Comparison of ENCODE assay signal across 19 cellular contexts in genomic region chr6:72048080-72048479, GRCh38.
A peak's percentile ranks its signal among the peaks of the same experiment; 100 is the strongest.
DNase-seq lines count a peak whose midpoint lies in the region; ATAC-seq and TF ChIP-seq lines count a peak whose summit lies in the region.
"Had no signal": no experiment of that assay in that cellular context is flagged by ENCODE, and none has a peak within 500 bp of the region (broad histone marks: within the 10 kb centered on the region; RNA-seq: fewer than 3 reads in every experiment).

No MANE protein-coding gene starts in this region.

- WGBS in smooth muscle cell (ENCODE audit: low lambda C conversion rate): 30% methylated on average over 2 of the region's 2 CpGs

- no peaks in the 10 kb centered on the region for H3K9me3 ChIP-seq in smooth muscle cell (replicated peaks; ENCODE audit: low read depth)
- H3K9me3 ChIP-seq: A549; BLaER1 treated with 17β-estradiol and CSF1 and Interleukin-3, amounts not matched to agents 10 nM and 100 nM; Peyer's patch; SJCRH30 had no signal

- H3K36me3 ChIP-seq in smooth muscle cell (ENCODE audit: low read depth): no peaks in the 10 kb centered on the region
- H3K36me3 ChIP-seq: BLaER1 treated with 17β-estradiol and CSF1 and Interleukin-3, amounts not matched to agents 10 nM and 100 nM; Peyer's patch; SJCRH30 had no signal

- H3K4me3 ChIP-seq in astrocyte of the spinal cord (ENCODE audit: low read depth, low read length) (no peak overlapping the region), smooth muscle cell (no peak overlapping the region)
- H3K4me3 ChIP-seq: A549; BLaER1 treated with 17β-estradiol and CSF1 and Interleukin-3, amounts not matched to agents 10 nM and 100 nM; Peyer's patch; SJCRH30 had no signal

- ATAC-seq in GM21381 (IDR thresholded peaks at IDR 0.05; ENCODE audit: unreplicated experiment) (no peak), HG03039 (IDR thresholded peaks at IDR 0.05; ENCODE audit: unreplicated experiment) (no peak)
- ATAC-seq: A549; CD8-positive, alpha-beta T cell had no signal

- in situ Hi-C loops in astrocyte of the spinal cord (cut with HindIII; ENCODE audit: low sequenced_read_pairs): no loop called here

- H4K20me1 ChIP-seq in smooth muscle cell (ENCODE audit: low read depth): no peaks in the 10 kb centered on the region
- H4K20me1 ChIP-seq: BLaER1 treated with 17β-estradiol and CSF1 and Interleukin-3, amounts not matched to agents 10 nM and 100 nM had no signal

- H3K4me1 ChIP-seq in smooth muscle cell (ENCODE audit: low read depth): no peaks in the 10 kb centered on the region
- H3K4me1 ChIP-seq: A549; BLaER1 treated with 17β-estradiol and CSF1 and Interleukin-3, amounts not matched to agents 10 nM and 100 nM; Peyer's patch; SJCRH30 had no signal

- peak overlapping the region; percentile 5 for H3K27ac ChIP-seq in smooth muscle cell (ENCODE audit: low read depth)
- H3K27ac ChIP-seq: A549; BLaER1 treated with 17β-estradiol and CSF1 and Interleukin-3, amounts not matched to agents 10 nM and 100 nM; Peyer's patch; SJCRH30 had no signal

- no peaks in the 10 kb centered on the region for H3K27me3 ChIP-seq in smooth muscle cell (ENCODE audit: low read depth)
- H3K27me3 ChIP-seq: BLaER1 treated with 17β-estradiol and CSF1 and Interleukin-3, amounts not matched to agents 10 nM and 100 nM; Peyer's patch; SJCRH30 had no signal

- H3K79me2 ChIP-seq in smooth muscle cell (ENCODE audit: low read depth): no peaks in the 10 kb centered on the region

- H3F3A ChIP-seq in smooth muscle cell (ENCODE audit: low read depth): no peaks in the 10 kb centered on the region

- peak; percentile 3 for DNase-seq in EH (ENCODE audit: low read depth)
- peak; percentile 2 for DNase-seq in M059J (ENCODE audit: low read depth)
- peak; percentile 10 for DNase-seq in astrocyte of the spinal cord (ENCODE audit: low read depth, low spot score)
- no peak for DNase-seq in smooth muscle cell (lab: John Stamatoyannopoulos, UW; ENCODE audit: unreplicated experiment)
- no peak for DNase-seq in NCI-H226
- DNase-seq: CD8-positive, alpha-beta T cell; DND-41; H7; Kasumi-1; NCI-H1092 treated with DMSO at 0.1 percent for 48 hours; NCI-H1436 treated with DMSO at 0.1 percent for 48 hours; NCI-H2029 treated with DMSO at 0.1 percent for 48 hours; NCI-H526; Peyer's patch; SJCRH30 had no signal

- H3K4me2 ChIP-seq in smooth muscle cell: peak overlapping the region; percentile 28
- H3K4me2 ChIP-seq: A549; BLaER1 treated with 17β-estradiol and CSF1 and Interleukin-3, amounts not matched to agents 10 nM and 100 nM had no signal

- no peak for TF ChIP-seq CTCF in astrocyte of the spinal cord (IDR thresholded peaks at IDR 0.05; ENCODE audit: low read depth, low read length)
- no peak for TF ChIP-seq CTCF in smooth muscle cell (IDR thresholded peaks at IDR 0.05; ENCODE audit: borderline replicate concordance, insufficient read depth, poor library complexity, severe bottlenecking)

- H3K9ac ChIP-seq in smooth muscle cell (ENCODE audit: low read depth): no peak overlapping the region
- H3K9ac ChIP-seq: BLaER1 treated with 17β-estradiol and CSF1 and Interleukin-3, amounts not matched to agents 10 nM and 100 nM had no signal

- no peak overlapping the region for H2AFZ ChIP-seq in smooth muscle cell (ENCODE audit: low read depth)

Comparison
In these comparisons a context has a peak if more than half of its experiments do, and no peak if none do; other contexts are left out.
1. DNase-seq: peak in EH (single experiment), M059J (single experiment) and astrocyte of the spinal cord (single experiment); none in smooth muscle cell (single experiment) and NCI-H226 (single experiment).